8 cellular contexts compared by ENCODE assay signal in the genomic region with DNA sequence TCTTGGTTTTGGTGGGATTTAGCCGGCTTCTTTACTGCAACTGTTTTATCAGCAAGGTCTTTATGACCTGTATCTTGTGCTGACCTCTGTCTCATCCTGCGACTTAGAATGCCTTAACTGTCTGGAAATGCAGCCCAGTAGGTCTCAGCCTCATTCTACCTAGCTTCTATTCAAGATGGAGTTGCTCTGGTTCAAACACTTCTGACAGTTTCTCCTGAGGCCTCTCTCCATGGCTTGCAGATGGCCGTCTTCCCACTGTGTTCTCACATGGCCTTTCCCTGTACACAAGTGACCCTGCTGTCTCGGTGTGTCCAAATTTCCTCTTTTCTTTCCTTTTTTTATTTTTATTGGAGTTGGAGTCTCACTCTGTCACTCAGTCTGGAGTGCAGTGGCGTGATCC. TPM values are rescaled to one million over a fixed set of nuclear protein-coding genes. Genes with fewer than 3 reads are reported as not detected.
"Had no signal": no experiment of that assay in that cellular context is flagged by ENCODE, and none has a peak within 500 bp of the region (broad histone marks: within the 10 kb centered on the region; RNA-seq: fewer than 3 reads in every experiment).

No MANE protein-coding gene starts in this region.

- H3K4me1 Mint-ChIP-seq: IgD-negative memory B cell had no signal

- H3K4me3 Mint-ChIP-seq: IgD-negative memory B cell had no signal

- H3K9me3 Mint-ChIP-seq: H9, IgD-negative memory B cell had no signal

- FAIRE-seq: H54, HepG2 had no signal

- ATAC-seq: HepG2 had no signal

- H2AFZ ChIP-seq: GM23248 had no signal

- H3K27ac Mint-ChIP-seq: IgD-negative memory B cell had no signal

- H3K27ac ChIP-seq: GM23248, HL-60 had no signal

- DNase-seq: GM23248, H9, HCEC 1CT had no signal

- H3K36me3 Mint-ChIP-seq: IgD-negative memory B cell had no signal

- H3K9ac ChIP-seq: GM23248 had no signal

- H3K4me3 ChIP-seq: GM23248 had no signal

RNA-seq across cellular contexts. Expression of a gene that starts 4.2 kb away (rescaled TPM):
- total RNA-seq: GM23248, HT1080 had no signal
- polyA plus RNA-seq: GM23248, HepG2, IgD-negative memory B cell had no signal

RNA-seq across cellular contexts. Expression of a gene that starts 38.1 kb away (rescaled TPM):
- total RNA-seq: GM23248, HepG2, HT1080 had no signal
- polyA plus RNA-seq: GM23248, HepG2, IgD-negative memory B cell had no signal

RNA-seq across cellular contexts. Expression of a gene that starts 46.0 kb away (rescaled TPM):
- total RNA-seq: GM23248, HepG2, HT1080 had no signal
- polyA plus RNA-seq: GM23248 had no signal
